ENCODE assay signal across 8 cellular contexts in the genomic region with DNA sequence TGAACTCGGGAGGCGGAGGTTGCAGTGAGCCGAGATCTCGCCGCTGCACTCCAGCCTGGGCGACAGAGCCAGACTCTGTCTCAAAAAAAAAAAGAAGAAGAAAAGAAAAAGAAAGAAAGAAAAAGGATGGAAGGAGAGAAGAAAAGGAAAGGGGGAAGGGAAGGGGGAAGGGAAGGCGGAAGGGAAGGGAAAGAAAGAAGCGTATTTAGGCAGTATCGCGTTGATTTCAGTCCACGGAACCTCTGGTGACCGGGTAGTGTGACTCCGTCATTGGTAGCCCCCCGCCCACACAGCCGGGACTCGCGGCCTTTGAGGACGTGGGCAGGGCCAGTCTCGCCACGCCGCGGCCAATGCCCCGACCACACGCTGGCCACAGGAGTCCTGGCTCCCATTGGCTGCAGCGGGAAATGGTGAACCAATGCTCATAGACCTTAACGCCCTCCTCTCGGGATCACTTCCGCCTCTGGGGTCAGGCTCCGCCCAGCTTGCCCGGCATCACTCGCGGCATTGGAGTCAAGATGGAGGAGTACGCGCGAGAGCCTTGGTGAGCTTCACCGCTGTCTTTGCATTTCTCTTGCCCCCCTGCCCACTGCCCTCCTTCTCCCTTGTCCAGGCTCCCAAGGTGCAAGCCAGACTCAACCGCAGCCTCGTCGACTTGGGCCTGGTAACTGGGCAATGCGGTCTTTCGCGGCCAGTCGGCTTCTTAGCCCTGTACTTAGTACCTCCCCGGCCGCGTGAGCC. TPM values are rescaled to one million over a fixed set of nuclear protein-coding genes. Genes with fewer than 3 reads are reported as not detected.
DNase-seq lines count a peak whose midpoint lies in the region; ATAC-seq and TF ChIP-seq lines count a peak whose summit lies in the region.

TIMM17A (plus strand) TSS at position 495 of the 741 bp plus-strand sequence; CDS start at position 519, 24 bp downstream.

- no peaks in the 10 kb centered on the region for H3K27me3 Mint-ChIP-seq in activated T-helper 17 cell treated with anti-CD3 and anti-CD28 coated beads, Interleukin-2, amount 50 U/mL, for 72 hours
- H3K27me3 Mint-ChIP-seq in naive thymus-derived CD8-positive, alpha-beta T cell, result no peaks in the 10 kb centered on the region

- CTCF ChIA-PET in RWPE1 (lab: Yijun Ruan, JAX), result interaction anchor here (0.5 to 0.7 kb wide), 2 partner anchors 15 to 17 kb away, joined by 3 to 7 read pairs; no protein-coding TSS in a partner anchor

- peak within 1 kb of the TSS; percentile 98 for H3K4me3 Mint-ChIP-seq in activated T-helper 17 cell treated with anti-CD3 and anti-CD28 coated beads, Interleukin-2, amount 50 U/mL, for 72 hours
- peak within 1 kb of the TSS; percentile 85 to 99 (median 98) for H3K4me3 Mint-ChIP-seq in naive thymus-derived CD8-positive, alpha-beta T cell

- H3K9me3 Mint-ChIP-seq in activated T-helper 17 cell treated with anti-CD3 and anti-CD28 coated beads, Interleukin-2, amount 50 U/mL, for 72 hours, result no peaks in the 10 kb centered on the region
- H3K9me3 Mint-ChIP-seq in naive thymus-derived CD8-positive, alpha-beta T cell, result no peaks in the 10 kb centered on the region

- TF ChIP-seq CTCF in LNCaP clone FGC (IDR thresholded peaks at IDR 0.05; ENCODE audit: control insufficient read depth, extremely low read depth, insufficient read depth) (no peak), RWPE1 (conservative IDR thresholded peaks at IDR 0.05; ENCODE audit: low read depth) (no peak), fibroblast of mammary gland (conservative IDR thresholded peaks at IDR 0.05; ENCODE audit: control insufficient read depth, insufficient read depth, low read depth, low read length) (no peak)

- H3K4me1 Mint-ChIP-seq in activated T-helper 17 cell treated with anti-CD3 and anti-CD28 coated beads, Interleukin-2, amount 50 U/mL, for 72 hours, result peaks cover 5% of the 10 kb centered on the region
- peaks cover 6 to 30% (median 26%) of the 10 kb centered on the region in 4 donors for H3K4me1 Mint-ChIP-seq in naive thymus-derived CD8-positive, alpha-beta T cell

- ATAC-seq in activated T-helper 17 cell treated with anti-CD3 and anti-CD28 coated beads, Interleukin-2, amount 50 U/mL, for 72 hours (replicated peaks), result peak; percentile 100
- peak; percentile 98 to 99 for ATAC-seq in naive thymus-derived CD8-positive, alpha-beta T cell

- H3K36me3 Mint-ChIP-seq in activated T-helper 17 cell treated with anti-CD3 and anti-CD28 coated beads, Interleukin-2, amount 50 U/mL, for 72 hours (ENCODE audit: low read depth), result peaks cover 52% of the 10 kb centered on the region
- peaks cover 0 to 32% (median 5%) of the 10 kb centered on the region in 3 donors for H3K36me3 Mint-ChIP-seq in naive thymus-derived CD8-positive, alpha-beta T cell

- peak within 1 kb of the TSS; percentile 71 for H3K27ac ChIP-seq in RWPE1

- POLR2A ChIA-PET in RWPE1 (lab: Yijun Ruan, JAX; ENCODE audit: low non-redundant PET), result interaction anchor here (0.6 to 1.5 kb wide), 6 partner anchors 9 to 68 kb away, joined by 3 to 15 read pairs (median 6); partner anchors contain the start of gene LMOD1
- POLR2A ChIA-PET in naive thymus-derived CD8-positive, alpha-beta T cell (lab: Charles Lee), result interaction anchor here (0.7 to 2.9 kb wide), 8 partner anchors 9 to 1071 kb away, joined by 3 to 20 read pairs (median 5); partner anchors contain the start of genes LMOD1, PPFIA4 and RNPEP

- peak within 1 kb of the TSS; percentile 96 for H3K27ac Mint-ChIP-seq in activated T-helper 17 cell treated with anti-CD3 and anti-CD28 coated beads, Interleukin-2, amount 50 U/mL, for 72 hours
- H3K27ac Mint-ChIP-seq in naive thymus-derived CD8-positive, alpha-beta T cell, result peak within 1 kb of the TSS; percentile 96 to 99 (median 98)

- DNase-seq in Daoy (ENCODE audit: low read depth) (peak; percentile 99), GOT3 (lab: John Stamatoyannopoulos, UW) (peak; percentile 92), LNCaP clone FGC (ENCODE audit: low read depth) (peak; percentile 96), RWPE1 (ENCODE audit: low spot score) (peak; percentile 99), fibroblast of mammary gland (ENCODE audit: low read depth) (peak; percentile 98)
- peak; percentile 78 to 95 (median 90) for DNase-seq in naive thymus-derived CD8-positive, alpha-beta T cell
- peak; percentile 82 to 91 (median 88) for DNase-seq in stimulated activated naive CD4-positive, alpha-beta T cell (lab: John Stamatoyannopoulos, UW)

- H3K4me3 ChIP-seq in LNCaP clone FGC (ENCODE audit: low read depth, low read length) (peak within 1 kb of the TSS; percentile 91), fibroblast of mammary gland (ENCODE audit: control insufficient read depth, low read depth, low read length) (peak within 1 kb of the TSS; percentile 100)

RNA-seq across cellular contexts. Expression of gene TIMM17A, which starts in this region (rescaled TPM):
- total RNA-seq in Daoy (2014; rRNA removed; shearing (Covaris generic)), result 88.3 and 98.3 TPM in 2 replicates
- 10 to 100 TPM; 40.5 to 93.4 TPM for total RNA-seq in activated T-helper 17 cell treated with anti-CD3 and anti-CD28 coated beads, Interleukin-2, amount 50 U/mL, for 72 hours
- 10 to 100 TPM; 29.1 to 31.8 TPM for total RNA-seq in naive thymus-derived CD8-positive, alpha-beta T cell
- polyA plus RNA-seq in naive thymus-derived CD8-positive, alpha-beta T cell, result 10 to 100 TPM; 15.5 to 25.3 (median 17.8) TPM

Comparison
In these comparisons a context has a peak if more than half of its experiments do, and no peak if none do; other contexts are left out.
1. Peak in every context shown above with its lines: DNase-seq, ATAC-seq, H3K4me3 ChIP-seq and H3K27ac ChIP-seq.